ENCODE assay signal across 1 cellular context in genomic region chr6:43575105-43575771, GRCh38.
TF ChIP-seq lines count a peak whose summit lies in the region.

No MANE protein-coding gene starts in this region.

TF ChIP-seq in HepG2, 621 proteins besides CTCF, POLR2A, EP300 and RAD21 (continued from another document):
- TF ChIP-seq, protein P1, sequence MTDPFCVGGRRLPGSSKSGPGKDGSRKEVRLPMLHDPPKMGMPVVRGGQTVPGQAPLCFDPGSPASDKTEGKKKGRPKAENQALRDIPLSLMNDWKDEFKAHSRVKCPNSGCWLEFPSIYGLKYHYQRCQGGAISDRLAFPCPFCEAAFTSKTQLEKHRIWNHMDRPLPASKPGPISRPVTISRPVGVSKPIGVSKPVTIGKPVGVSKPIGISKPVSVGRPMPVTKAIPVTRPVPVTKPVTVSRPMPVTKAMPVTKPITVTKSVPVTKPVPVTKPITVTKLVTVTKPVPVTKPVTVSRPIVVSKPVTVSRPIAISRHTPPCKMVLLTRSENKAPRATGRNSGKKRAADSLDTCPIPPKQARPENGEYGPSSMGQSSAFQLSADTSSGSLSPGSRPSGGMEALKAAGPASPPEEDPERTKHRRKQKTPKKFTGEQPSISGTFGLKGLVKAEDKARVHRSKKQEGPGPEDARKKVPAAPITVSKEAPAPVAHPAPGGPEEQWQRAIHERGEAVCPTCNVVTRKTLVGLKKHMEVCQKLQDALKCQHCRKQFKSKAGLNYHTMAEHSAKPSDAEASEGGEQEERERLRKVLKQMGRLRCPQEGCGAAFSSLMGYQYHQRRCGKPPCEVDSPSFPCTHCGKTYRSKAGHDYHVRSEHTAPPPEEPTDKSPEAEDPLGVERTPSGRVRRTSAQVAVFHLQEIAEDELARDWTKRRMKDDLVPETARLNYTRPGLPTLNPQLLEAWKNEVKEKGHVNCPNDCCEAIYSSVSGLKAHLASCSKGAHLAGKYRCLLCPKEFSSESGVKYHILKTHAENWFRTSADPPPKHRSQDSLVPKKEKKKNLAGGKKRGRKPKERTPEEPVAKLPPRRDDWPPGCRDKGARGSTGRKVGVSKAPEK (CRISPR knock-in tag; IDR thresholded peaks at IDR 0.05; ENCODE audit: borderline replicate concordance) = no peak
- TF ChIP-seq GFI1 (CRISPR knock-in tag; IDR thresholded peaks at IDR 0.05; ENCODE audit: borderline replicate concordance) = peak; percentile 64; the same call in 1 of the 2 replicates
- TF ChIP-seq SRSF1 (optimal IDR thresholded peaks at IDR 0.05; ENCODE audit: low read depth, low read length) = peak; percentile 61
